35 cellular contexts compared by ENCODE assay signal in genomic region chr3:168223085-168223484, GRCh38.
"Had no signal": no experiment of that assay in that cellular context is flagged by ENCODE, and none has a peak within 500 bp of the region (broad histone marks: within the 10 kb centered on the region; RNA-seq: fewer than 3 reads in every experiment).

No MANE protein-coding gene starts in this region.

- H3K4me1 Mint-ChIP-seq: activated B cell treated with CpG ODN at 0.5 μM for 24 hours; activated CD4-positive, alpha-beta T cell treated with anti-CD3 and anti-CD28 coated beads for 36 hours; activated CD4-positive, alpha-beta T cell treated with anti-CD3 and anti-CD28 coated beads, Interleukin-2, amount 10 ng/mL, durations not matched to agents 24 days and 14 days; activated CD8-positive, alpha-beta memory T cell treated with anti-CD3 and anti-CD28 coated beads, Interleukin-2, amount 10 ng/mL, durations not matched to agents 7 days and 5 days; activated naive CD4-positive, alpha-beta T cell treated with anti-CD3 and anti-CD28 coated beads, Interleukin-2, amount 50 U/mL, for 24 hours; activated naive CD8-positive, alpha-beta T cell treated with anti-CD3 and anti-CD28 coated beads for 36 hours; activated naive CD8-positive, alpha-beta T cell treated with anti-CD3 and anti-CD28 coated beads, Interleukin-2, amount 50 U/mL, for 24 hours had no signal

- H3K4me3 ChIP-seq: adrenal gland, body of pancreas, esophagus muscularis mucosa, gastrocnemius medialis, heart left ventricle had no signal

- H3K4me3 Mint-ChIP-seq: activated B cell treated with CpG ODN at 0.5 μM for 24 hours; activated CD4-positive, alpha-beta memory T cell treated with anti-CD3 and anti-CD28 coated beads for 36 hours; activated CD4-positive, alpha-beta T cell treated with anti-CD3 and anti-CD28 coated beads for 36 hours; activated CD4-positive, alpha-beta T cell treated with anti-CD3 and anti-CD28 coated beads, Interleukin-2, amount 10 ng/mL, durations not matched to agents 24 days and 14 days; activated CD8-positive, alpha-beta memory T cell treated with anti-CD3 and anti-CD28 coated beads, Interleukin-2, amount 10 ng/mL, durations not matched to agents 7 days and 5 days; activated CD8-positive, alpha-beta T cell treated with anti-CD3 and anti-CD28 coated beads, Interleukin-2, amount 10 ng/mL, durations not matched to agents 7 days and 5 days; activated naive CD4-positive, alpha-beta T cell treated with anti-CD3 and anti-CD28 coated beads for 36 hours; activated naive CD4-positive, alpha-beta T cell treated with anti-CD3 and anti-CD28 coated beads, Interleukin-2, amount 50 U/mL, for 24 hours; activated naive CD8-positive, alpha-beta T cell treated with anti-CD3 and anti-CD28 coated beads for 36 hours; activated naive CD8-positive, alpha-beta T cell treated with anti-CD3 and anti-CD28 coated beads, Interleukin-2, amount 50 U/mL, for 24 hours; activated T-helper 1 cell treated with anti-CD3 and anti-CD28 coated beads, Interleukin-12 subunit alpha, Interleukin-12 subunit beta, Interleukin-2, Interleukin-4 antibody, amounts not matched to agents 30 ng/mL and 10 ng/mL and 1 ng/mL, durations not matched to agents 14 hours and 24 hours and 36 hours; effector memory CD8-positive, alpha-beta T cell had no signal

- H3K27me3 Mint-ChIP-seq: activated CD4-positive, alpha-beta memory T cell treated with anti-CD3 and anti-CD28 coated beads for 36 hours; activated naive CD8-positive, alpha-beta T cell treated with anti-CD3 and anti-CD28 coated beads for 36 hours; activated naive CD8-positive, alpha-beta T cell treated with anti-CD3 and anti-CD28 coated beads, Interleukin-2, amount 50 U/mL, for 24 hours had no signal

- H3K36me3 Mint-ChIP-seq: activated CD4-positive, alpha-beta memory T cell treated with anti-CD3 and anti-CD28 coated beads for 36 hours; activated CD8-positive, alpha-beta memory T cell treated with anti-CD3 and anti-CD28 coated beads, Interleukin-2, amount 10 ng/mL, durations not matched to agents 7 days and 5 days; activated naive CD4-positive, alpha-beta T cell treated with anti-CD3 and anti-CD28 coated beads, Interleukin-2, amount 50 U/mL, for 24 hours; activated naive CD8-positive, alpha-beta T cell treated with anti-CD3 and anti-CD28 coated beads for 36 hours had no signal

- ATAC-seq: activated CD4-positive, alpha-beta T cell treated with anti-CD3 and anti-CD28 coated beads for 36 hours; activated CD8-positive, alpha-beta memory T cell treated with anti-CD3 and anti-CD28 coated beads, Interleukin-2, amount 10 ng/mL, durations not matched to agents 7 days and 5 days; activated CD8-positive, alpha-beta T cell treated with anti-CD3 and anti-CD28 coated beads, Interleukin-2, amount 10 ng/mL, durations not matched to agents 7 days and 5 days; activated naive CD8-positive, alpha-beta T cell treated with anti-CD3 and anti-CD28 coated beads, Interleukin-2, amount 50 U/mL, for 24 hours; body of pancreas; effector memory CD8-positive, alpha-beta T cell; foreskin keratinocyte; gastrocnemius medialis; heart left ventricle had no signal

- FAIRE-seq: colon had no signal

- H3K9me3 Mint-ChIP-seq: activated B cell treated with CpG ODN at 0.5 μM for 24 hours; activated CD4-positive, alpha-beta memory T cell treated with anti-CD3 and anti-CD28 coated beads for 36 hours; activated CD4-positive, alpha-beta T cell treated with anti-CD3 and anti-CD28 coated beads, Interleukin-2, amount 10 ng/mL, durations not matched to agents 24 days and 14 days; activated naive CD4-positive, alpha-beta T cell treated with anti-CD3 and anti-CD28 coated beads for 36 hours; activated naive CD4-positive, alpha-beta T cell treated with anti-CD3 and anti-CD28 coated beads, Interleukin-2, amount 50 U/mL, for 24 hours; activated naive CD8-positive, alpha-beta T cell treated with anti-CD3 and anti-CD28 coated beads for 36 hours; activated naive CD8-positive, alpha-beta T cell treated with anti-CD3 and anti-CD28 coated beads, Interleukin-2, amount 50 U/mL, for 24 hours; activated T-helper 1 cell treated with anti-CD3 and anti-CD28 coated beads, Interleukin-12 subunit alpha, Interleukin-12 subunit beta, Interleukin-2, Interleukin-4 antibody, amounts not matched to agents 30 ng/mL and 10 ng/mL and 1 ng/mL, durations not matched to agents 14 hours and 24 hours and 36 hours; activated T-helper 2 cell treated with anti-CD3 and anti-CD28 coated beads, Interferon-gamma antibody, Interleukin-2, Interleukin-4, amounts not matched to agents 10 μg/mL and 5 μg/mL and 100 μg/mL, durations not matched to agents 14 hours and 24 hours and 36 hours; effector memory CD8-positive, alpha-beta T cell had no signal

- H3K27ac Mint-ChIP-seq: activated B cell treated with CpG ODN at 0.5 μM for 24 hours; activated CD4-positive, alpha-beta memory T cell treated with anti-CD3 and anti-CD28 coated beads for 36 hours; activated CD4-positive, alpha-beta T cell treated with anti-CD3 and anti-CD28 coated beads for 36 hours; activated CD4-positive, alpha-beta T cell treated with anti-CD3 and anti-CD28 coated beads, Interleukin-2, amount 10 ng/mL, durations not matched to agents 24 days and 14 days; activated CD8-positive, alpha-beta memory T cell treated with anti-CD3 and anti-CD28 coated beads, Interleukin-2, amount 10 ng/mL, durations not matched to agents 7 days and 5 days; activated CD8-positive, alpha-beta T cell treated with anti-CD3 and anti-CD28 coated beads, Interleukin-2, amount 10 ng/mL, durations not matched to agents 7 days and 5 days; activated naive CD4-positive, alpha-beta T cell treated with anti-CD3 and anti-CD28 coated beads for 36 hours; activated naive CD4-positive, alpha-beta T cell treated with anti-CD3 and anti-CD28 coated beads, Interleukin-2, amount 50 U/mL, for 24 hours; activated naive CD8-positive, alpha-beta T cell treated with anti-CD3 and anti-CD28 coated beads for 36 hours; activated naive CD8-positive, alpha-beta T cell treated with anti-CD3 and anti-CD28 coated beads, Interleukin-2, amount 50 U/mL, for 24 hours; activated T-helper 1 cell treated with anti-CD3 and anti-CD28 coated beads, Interleukin-12 subunit alpha, Interleukin-12 subunit beta, Interleukin-2, Interleukin-4 antibody, amounts not matched to agents 30 ng/mL and 10 ng/mL and 1 ng/mL, durations not matched to agents 14 hours and 24 hours and 36 hours; activated T-helper 2 cell treated with anti-CD3 and anti-CD28 coated beads, Interferon-gamma antibody, Interleukin-2, Interleukin-4, amounts not matched to agents 10 μg/mL and 5 μg/mL and 100 μg/mL, durations not matched to agents 14 hours and 24 hours and 36 hours; effector memory CD8-positive, alpha-beta T cell had no signal

- DNase-seq: activated B cell treated with CpG ODN at 0.5 μM for 24 hours; activated CD4-positive, alpha-beta memory T cell treated with anti-CD3 and anti-CD28 coated beads for 36 hours; activated CD4-positive, alpha-beta T cell treated with anti-CD3 and anti-CD28 coated beads for 36 hours; activated CD4-positive, alpha-beta T cell treated with anti-CD3 and anti-CD28 coated beads, Interleukin-2, amount 10 ng/mL, durations not matched to agents 24 days and 14 days; activated CD4-positive, CD25-positive, alpha-beta regulatory T cell treated with anti-CD3 and anti-CD28 coated beads, Interleukin-2, amount 50 U/mL, for 72 hours; activated CD8-positive, alpha-beta memory T cell treated with anti-CD3 and anti-CD28 coated beads, Interleukin-2, amount 10 ng/mL, durations not matched to agents 7 days and 5 days; activated CD8-positive, alpha-beta memory T cell treated with anti-CD3 and anti-CD28 coated beads, Interleukin-2, amount 50 U/mL, for 4 hours; activated CD8-positive, alpha-beta T cell treated with anti-CD3 and anti-CD28 coated beads, Interleukin-2, amount 10 ng/mL, durations not matched to agents 7 days and 5 days; activated effector memory CD4-positive, alpha-beta T cell treated with anti-CD3 and anti-CD28 coated beads, Interleukin-2, amount 50 U/mL, for 16 hours; activated naive CD4-positive, alpha-beta T cell treated with anti-CD3 and anti-CD28 coated beads for 36 hours; activated naive CD8-positive, alpha-beta T cell treated with anti-CD3 and anti-CD28 coated beads for 36 hours; activated naive CD8-positive, alpha-beta T cell treated with anti-CD3 and anti-CD28 coated beads, Interleukin-2, amount 50 U/mL, for 24 hours; activated T-cell treated with anti-CD3 and anti-CD28 coated beads, Interleukin-2, amount 50 U/mL, for 1 hour; activated T-cell treated with anti-CD3 and anti-CD28 coated beads, Interleukin-2, amount 50 U/mL, for 48 hours; adrenal gland; amygdala; aorta; body of pancreas; caudate nucleus; cortex of kidney; dermis blood vessel endothelial cell; effector CD4-positive, alpha-beta T cell; effector memory CD8-positive, alpha-beta T cell; erythroblast; foreskin keratinocyte; gastrocnemius medialis; glutamatergic neuron; heart left ventricle; T-helper 2 cell had no signal

- H3K9me3 ChIP-seq: adrenal gland, body of pancreas, esophagus muscularis mucosa, gastrocnemius medialis, heart left ventricle had no signal

- H3K4me1 ChIP-seq: adrenal gland, body of pancreas, esophagus muscularis mucosa, foreskin keratinocyte, gastrocnemius medialis, heart left ventricle had no signal

- H3K27me3 ChIP-seq: adrenal gland, body of pancreas, esophagus muscularis mucosa, gastrocnemius medialis, heart left ventricle had no signal

- H3K36me3 ChIP-seq: adrenal gland, esophagus muscularis mucosa, gastrocnemius medialis, heart left ventricle had no signal

- H3K27ac ChIP-seq: adrenal gland, body of pancreas, esophagus muscularis mucosa, foreskin keratinocyte, gastrocnemius medialis, heart left ventricle, VCaP had no signal
